20 cellular contexts compared by ENCODE assay signal in the genomic region with DNA sequence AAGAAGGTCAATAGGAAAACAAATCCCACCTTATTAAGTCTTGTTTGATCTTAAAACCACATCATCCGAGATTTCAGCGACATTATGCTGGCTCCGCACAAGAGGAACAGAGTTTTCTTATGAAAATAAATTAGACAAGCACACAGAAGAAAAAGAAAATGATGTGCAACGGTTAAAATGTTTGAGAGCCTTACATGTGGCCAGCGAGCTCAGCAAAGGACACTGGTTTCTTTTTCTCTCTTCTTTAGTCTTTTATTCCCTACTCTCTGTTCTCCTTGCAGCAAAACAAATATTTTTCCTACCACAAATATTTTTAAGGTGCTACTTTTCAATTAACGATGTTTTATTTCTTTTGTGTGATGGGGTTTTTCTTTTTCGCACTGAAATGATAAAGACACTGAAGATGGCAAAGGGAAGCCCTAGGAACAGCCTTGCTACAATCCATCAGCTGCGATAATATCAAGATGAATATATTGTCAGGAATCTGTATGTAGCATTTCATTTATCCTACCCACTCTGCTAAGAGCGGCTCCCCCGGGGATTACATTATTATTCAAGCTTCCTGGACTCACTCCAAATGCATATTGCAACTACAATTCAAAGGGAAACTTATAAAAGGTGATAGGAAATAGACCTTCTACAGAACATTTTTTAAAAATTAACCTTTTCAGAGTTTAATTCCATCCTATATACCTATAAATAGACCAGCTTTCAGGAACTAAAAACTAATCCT.
DNase-seq lines count a peak whose midpoint lies in the region; ATAC-seq and TF ChIP-seq lines count a peak whose summit lies in the region.
"Had no signal": no experiment of that assay in that cellular context is flagged by ENCODE, and none has a peak within 500 bp of the region (broad histone marks: within the 10 kb centered on the region; RNA-seq: fewer than 3 reads in every experiment).

No MANE protein-coding gene starts in this region.

- intact Hi-C loops in upper lobe of right lung (cut with DNase I) (no loop called here), adrenal gland (cut with DNase I) (loop anchor here (10.0 kb wide), 2 partner anchors 600 to 630 kb away; no protein-coding TSS in a partner anchor)

- H3K27ac ChIP-seq in upper lobe of right lung (no peak overlapping the region), adrenal gland (no peak overlapping the region)
- H3K27ac ChIP-seq: 22Rv1, epithelial cell of prostate, gastrocnemius medialis, HL-60, right atrium auricular region, uterus had no signal

- no peak for ATAC-seq in upper lobe of right lung
- ATAC-seq: gastrocnemius medialis had no signal

- TF ChIP-seq CTCF in fibroblast of mammary gland (conservative IDR thresholded peaks at IDR 0.05; ENCODE audit: control insufficient read depth, insufficient read depth, low read depth, low read length) (no peak), upper lobe of right lung (IDR thresholded peaks at IDR 0.05) (no peak), adrenal gland (IDR thresholded peaks at IDR 0.05) (no peak)

- 58 to 64% (median 61%) methylated on average over 10 of the region's 10 CpGs for whole genome bisulfite sequencing in adrenal gland, 4 donors

- H3K27me3 ChIP-seq in upper lobe of right lung, result peaks cover 40% of the 10 kb centered on the region
- peaks cover 33% of the 10 kb centered on the region for H3K27me3 ChIP-seq in adrenal gland

- H3K9me3 ChIP-seq in upper lobe of right lung (no peaks in the 10 kb centered on the region), adrenal gland (replicated peaks in 1 of 3) (no peaks in the 10 kb centered on the region)
- H3K9me3 ChIP-seq: gastrocnemius medialis, right atrium auricular region, uterus had no signal

- DNase-seq in DMS 273 (lab: John Stamatoyannopoulos, UW; ENCODE audit: unreplicated experiment), result peak; percentile 66
- DNase-seq in DMS 273 treated with DMSO at 0.1 percent for 48 hours (lab: John Stamatoyannopoulos, UW), result no peak
- DNase-seq in NCI-H128 (lab: John Stamatoyannopoulos, UW; ENCODE audit: unreplicated experiment), result peak; percentile 36
- peak; percentile 60 for DNase-seq in NCI-H345 (lab: John Stamatoyannopoulos, UW)
- DNase-seq in fibroblast of mammary gland (ENCODE audit: low read depth), result peak; percentile 33
- DNase-seq in upper lobe of right lung, result no peak
- no peak for DNase-seq in GF-D8 (lab: John Stamatoyannopoulos, UW)
- no peak for DNase-seq in adrenal gland
- DNase-seq: activated naive CD4-positive, alpha-beta T cell treated with anti-CD3 and anti-CD28 coated beads for 36 hours; activated T-cell treated with anti-CD3 and anti-CD28 coated beads, Interleukin-2, amount 50 U/mL, for 24 hours; caudate nucleus; gastrocnemius medialis; hypothalamus; kidney; occipital lobe; uterus had no signal

- H3K4me3 ChIP-seq in fibroblast of mammary gland (ENCODE audit: control insufficient read depth, low read depth, low read length), result no peak overlapping the region
- H3K4me3 ChIP-seq in upper lobe of right lung, result no peak overlapping the region
- no peak overlapping the region for H3K4me3 ChIP-seq in adrenal gland
- H3K4me3 ChIP-seq: gastrocnemius medialis, right atrium auricular region, uterus had no signal

- H3K36me3 ChIP-seq in upper lobe of right lung (no peaks in the 10 kb centered on the region), adrenal gland (replicated peaks in 1 of 2) (no peaks in the 10 kb centered on the region)
- H3K36me3 ChIP-seq: gastrocnemius medialis, right atrium auricular region, uterus had no signal

- H3K4me1 ChIP-seq in upper lobe of right lung (no peaks in the 10 kb centered on the region), adrenal gland (replicated peaks in 1 of 2) (no peaks in the 10 kb centered on the region)
- H3K4me1 ChIP-seq: right atrium auricular region, uterus had no signal

- no peak for TF ChIP-seq POLR2A in adrenal gland (IDR thresholded peaks at IDR 0.05)

Comparison
In these comparisons a context has a peak if more than half of its experiments do, and no peak if none do; other contexts are left out.
1. DNase-seq: peak in DMS 273 (single experiment), NCI-H128 (single experiment), NCI-H345 (single experiment) and fibroblast of mammary gland (single experiment); none in DMS 273 treated with DMSO at 0.1 percent for 48 hours (single experiment), upper lobe of right lung (single experiment), GF-D8 (single experiment) and adrenal gland (0 of 7).